1 cellular context compared by ENCODE assay signal in genomic region chr16:31428638-31429247, GRCh38.
TF ChIP-seq lines count a peak whose summit lies in the region.

No MANE protein-coding gene starts in this region.

TF ChIP-seq in HepG2, 621 proteins besides CTCF, POLR2A, EP300 and RAD21:
- TF ChIP-seq SCMH1 (CRISPR knock-in tag; IDR thresholded peaks at IDR 0.05; ENCODE audit: borderline replicate concordance) (no peak), ADNP (CRISPR knock-in tag; IDR thresholded peaks at IDR 0.05) (no peak), NR2F6 (IDR thresholded peaks at IDR 0.05) (no peak), NR2F6 (CRISPR knock-in tag; IDR thresholded peaks at IDR 0.05) (no peak), SRSF9 (IDR thresholded peaks at IDR 0.05; ENCODE audit: borderline replicate concordance, insufficient read depth, low read depth, low read length, poor library complexity, severe bottlenecking) (no peak)
TF ChIP-seq in HepG2: peak in this region for 0.
